ENCODE assay signal across 2 cellular contexts in genomic region chr1:12540580-12541273, GRCh38.
A peak's percentile ranks its signal among the peaks of the same experiment; 100 is the strongest.
TF ChIP-seq lines count a peak whose summit lies in the region.

No MANE protein-coding gene starts in this region.

TF ChIP-seq in GM23338, 12 proteins besides CTCF, POLR2A, EP300 and RAD21 (continued from another document):
- TF ChIP-seq REST (IDR thresholded peaks at IDR 0.05; ENCODE audit: unreplicated experiment) (no peak), EZH2phosphoT487 (IDR thresholded peaks at IDR 0.05; ENCODE audit: unreplicated experiment) (no peak), NANOG (IDR thresholded peaks at IDR 0.05; ENCODE audit: borderline replicate concordance) (no peak), JUNB (IDR thresholded peaks at IDR 0.05; ENCODE audit: unreplicated experiment) (no peak), ZNF462 (CRISPR knock-in tag; IDR thresholded peaks at IDR 0.05) (no peak)

TF ChIP-seq in HepG2, 621 proteins besides CTCF, POLR2A, EP300 and RAD21 (continued from another document and continues in another):
- no peak for TF ChIP-seq TFE3 (CRISPR knock-in tag; IDR thresholded peaks at IDR 0.05)
- TF ChIP-seq ZNF503 (CRISPR knock-in tag; IDR thresholded peaks at IDR 0.05): no peak
- peak; percentile 57; the same call in 1 of the 2 replicates for TF ChIP-seq ZBTB7A (CRISPR knock-in tag; IDR thresholded peaks at IDR 0.05)
- peak; percentile 20; the same call in 1 of the 2 replicates for TF ChIP-seq RCOR2 (CRISPR knock-in tag; IDR thresholded peaks at IDR 0.05)
- TF ChIP-seq ZFP82 (CRISPR knock-in tag; IDR thresholded peaks at IDR 0.05; ENCODE audit: borderline replicate concordance): no peak
- no peak for TF ChIP-seq ZNF576 (CRISPR knock-in tag; IDR thresholded peaks at IDR 0.05)
- peak; percentile 99 for TF ChIP-seq ZNF768 (CRISPR knock-in tag; IDR thresholded peaks at IDR 0.05)
- no peak for TF ChIP-seq BRCA1 (CRISPR knock-in tag; IDR thresholded peaks at IDR 0.05)
- no peak for TF ChIP-seq CENPT (CRISPR knock-in tag; IDR thresholded peaks at IDR 0.05; ENCODE audit: low read depth)
- no peak for TF ChIP-seq ISX (CRISPR knock-in tag; conservative IDR thresholded peaks at IDR 0.05)
- no peak for TF ChIP-seq RXRB (CRISPR knock-in tag; IDR thresholded peaks at IDR 0.05; ENCODE audit: borderline replicate concordance)
- TF ChIP-seq NKX3-1 (CRISPR knock-in tag; IDR thresholded peaks at IDR 0.05): no peak
- 0 out of 2 replicates have a peak, but pooled peaks have one; percentile 15 for TF ChIP-seq ZNF142 (CRISPR knock-in tag; IDR thresholded peaks at IDR 0.05)
- no peak for TF ChIP-seq ZFP37 (CRISPR knock-in tag; IDR thresholded peaks at IDR 0.05; ENCODE audit: borderline replicate concordance)
- TF ChIP-seq HMGXB4 (CRISPR knock-in tag; IDR thresholded peaks at IDR 0.05; ENCODE audit: borderline replicate concordance in 1 of 2, low read depth in 1 of 2): 0 out of 4 replicates have a peak, but pooled peaks of 1 of the 2 experiments have one; percentile 39
- TF ChIP-seq IRF9 (CRISPR knock-in tag; IDR thresholded peaks at IDR 0.05; ENCODE audit: borderline replicate concordance): no peak
- no peak for TF ChIP-seq ZIK1 (CRISPR knock-in tag; IDR thresholded peaks at IDR 0.05; ENCODE audit: borderline replicate concordance, low read depth)
- no peak for TF ChIP-seq MXD4 (CRISPR knock-in tag; IDR thresholded peaks at IDR 0.05)
- TF ChIP-seq ZNF234 (CRISPR knock-in tag; conservative IDR thresholded peaks at IDR 0.05): no peak
- no peak for TF ChIP-seq SRSF9 (IDR thresholded peaks at IDR 0.05; ENCODE audit: borderline replicate concordance, insufficient read depth, low read depth, low read length, poor library complexity, severe bottlenecking)
- TF ChIP-seq PBX3 (CRISPR knock-in tag; IDR thresholded peaks at IDR 0.05; ENCODE audit: borderline replicate concordance): no peak
- TF ChIP-seq TBX2 (CRISPR knock-in tag; IDR thresholded peaks at IDR 0.05; ENCODE audit: borderline replicate concordance): peak; percentile 20; the same call in 1 of the 2 replicates
- no peak for TF ChIP-seq ZNF235 (CRISPR knock-in tag; IDR thresholded peaks at IDR 0.05; ENCODE audit: borderline replicate concordance)
- no peak for TF ChIP-seq JARID2 (CRISPR knock-in tag; IDR thresholded peaks at IDR 0.05; ENCODE audit: insufficient replicate concordance)
- no peak for TF ChIP-seq ZFP41 (CRISPR knock-in tag; IDR thresholded peaks at IDR 0.05; ENCODE audit: borderline replicate concordance)
- no peak for TF ChIP-seq MBNL3 (CRISPR knock-in tag; conservative IDR thresholded peaks at IDR 0.05)
- no peak for TF ChIP-seq ZNF354B (CRISPR knock-in tag; IDR thresholded peaks at IDR 0.05)
- 0 out of 2 replicates have a peak, but pooled peaks have one; percentile 24 for TF ChIP-seq ARNTL (CRISPR knock-in tag; IDR thresholded peaks at IDR 0.05)
- no peak for TF ChIP-seq NFYC (CRISPR knock-in tag; IDR thresholded peaks at IDR 0.05)
- TF ChIP-seq MED13 (CRISPR knock-in tag; IDR thresholded peaks at IDR 0.05): 0 out of 2 replicates have a peak, but pooled peaks have one; percentile 8
- TF ChIP-seq MYC (CRISPR knock-in tag; IDR thresholded peaks at IDR 0.05; ENCODE audit: borderline replicate concordance): peak; percentile 14; the same call in 1 of the 2 replicates
- TF ChIP-seq IKZF4 (CRISPR knock-in tag; IDR thresholded peaks at IDR 0.05; ENCODE audit: borderline replicate concordance, low read depth, not compliant biosample characterization): no peak
- TF ChIP-seq ARNT2 (CRISPR knock-in tag; IDR thresholded peaks at IDR 0.05; ENCODE audit: low read depth): 0 out of 2 replicates have a peak, but pooled peaks have one; percentile 39
- TF ChIP-seq ZNF770 (CRISPR knock-in tag; IDR thresholded peaks at IDR 0.05): no peak
- no peak for TF ChIP-seq RBM22 (optimal IDR thresholded peaks at IDR 0.05; ENCODE audit: low read length)
- 0 out of 2 replicates have a peak, but pooled peaks have one; percentile 3 for TF ChIP-seq TEAD2 (CRISPR knock-in tag; IDR thresholded peaks at IDR 0.05)
- no peak for TF ChIP-seq ZNF678 (CRISPR knock-in tag; IDR thresholded peaks at IDR 0.05)
- TF ChIP-seq DMTF1 (CRISPR knock-in tag; IDR thresholded peaks at IDR 0.05): no peak
- TF ChIP-seq CBX2 (IDR thresholded peaks at IDR 0.05; ENCODE audit: low read depth, low read length): no peak
- no peak for TF ChIP-seq CBX2 (CRISPR knock-in tag; IDR thresholded peaks at IDR 0.05; ENCODE audit: low read depth)
- no peak for TF ChIP-seq ZNF225 (CRISPR knock-in tag; IDR thresholded peaks at IDR 0.05)
- no peak for TF ChIP-seq ZNF720 (CRISPR knock-in tag; IDR thresholded peaks at IDR 0.05)
- TF ChIP-seq ZNF501 (CRISPR knock-in tag; IDR thresholded peaks at IDR 0.05): no peak
- TF ChIP-seq CHCHD3 (CRISPR knock-in tag; IDR thresholded peaks at IDR 0.05): no peak
- no peak for TF ChIP-seq THYN1 (CRISPR knock-in tag; IDR thresholded peaks at IDR 0.05; ENCODE audit: borderline replicate concordance, low read depth)
- peak; percentile 18; the same call in 1 of the 2 replicates for TF ChIP-seq ZFX (CRISPR knock-in tag; IDR thresholded peaks at IDR 0.05; ENCODE audit: low read depth)
